Comparison of ENCODE assay signal across 1 cellular context in the genomic region with DNA sequence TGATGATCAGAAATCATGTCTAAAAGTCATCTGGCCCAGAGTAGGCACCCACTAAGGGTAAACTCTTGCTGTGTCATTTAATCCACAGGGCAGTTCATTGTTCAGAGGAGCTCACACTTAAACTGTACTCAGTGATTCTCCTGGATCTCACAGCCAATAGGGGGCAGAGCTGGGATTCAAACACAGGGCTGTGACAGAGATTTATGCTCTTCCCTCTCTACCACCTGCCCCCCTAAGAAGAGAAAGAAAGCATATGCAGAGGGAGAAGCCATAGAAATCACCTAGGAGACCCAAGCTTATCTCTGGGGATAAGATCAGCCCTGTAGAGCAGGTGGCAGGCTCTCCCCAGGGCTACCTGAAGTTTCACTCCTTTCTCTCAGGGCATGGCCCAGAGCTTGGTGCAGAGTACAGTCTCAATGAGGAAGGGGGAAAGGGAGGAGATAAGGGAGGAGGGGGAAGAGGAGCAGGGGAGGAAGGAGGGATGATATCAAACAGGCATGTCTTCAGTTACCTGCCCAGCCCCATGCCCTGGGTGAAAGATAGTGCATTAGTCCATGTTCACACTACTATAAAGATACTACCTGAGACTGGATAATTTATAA.
TF ChIP-seq lines count a peak whose summit lies in the region.

No MANE protein-coding gene starts in this region.

TF ChIP-seq in HepG2, 621 proteins besides CTCF, POLR2A, EP300 and RAD21:
- no peak for TF ChIP-seq NFYB (CRISPR knock-in tag; IDR thresholded peaks at IDR 0.05)
- TF ChIP-seq ZBTB20 (CRISPR knock-in tag; IDR thresholded peaks at IDR 0.05; ENCODE audit: borderline replicate concordance, low read depth) = no peak
- TF ChIP-seq, protein P1, sequence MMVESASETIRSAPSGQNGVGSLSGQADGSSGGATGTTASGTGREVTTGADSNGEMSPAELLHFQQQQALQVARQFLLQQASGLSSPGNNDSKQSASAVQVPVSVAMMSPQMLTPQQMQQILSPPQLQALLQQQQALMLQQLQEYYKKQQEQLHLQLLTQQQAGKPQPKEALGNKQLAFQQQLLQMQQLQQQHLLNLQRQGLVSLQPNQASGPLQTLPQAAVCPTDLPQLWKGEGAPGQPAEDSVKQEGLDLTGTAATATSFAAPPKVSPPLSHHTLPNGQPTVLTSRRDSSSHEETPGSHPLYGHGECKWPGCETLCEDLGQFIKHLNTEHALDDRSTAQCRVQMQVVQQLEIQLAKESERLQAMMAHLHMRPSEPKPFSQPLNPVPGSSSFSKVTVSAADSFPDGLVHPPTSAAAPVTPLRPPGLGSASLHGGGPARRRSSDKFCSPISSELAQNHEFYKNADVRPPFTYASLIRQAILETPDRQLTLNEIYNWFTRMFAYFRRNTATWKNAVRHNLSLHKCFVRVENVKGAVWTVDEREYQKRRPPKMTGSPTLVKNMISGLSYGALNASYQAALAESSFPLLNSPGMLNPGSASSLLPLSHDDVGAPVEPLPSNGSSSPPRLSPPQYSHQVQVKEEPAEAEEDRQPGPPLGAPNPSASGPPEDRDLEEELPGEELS (CRISPR knock-in tag; IDR thresholded peaks at IDR 0.05) = no peak
- TF ChIP-seq, protein P2, sequence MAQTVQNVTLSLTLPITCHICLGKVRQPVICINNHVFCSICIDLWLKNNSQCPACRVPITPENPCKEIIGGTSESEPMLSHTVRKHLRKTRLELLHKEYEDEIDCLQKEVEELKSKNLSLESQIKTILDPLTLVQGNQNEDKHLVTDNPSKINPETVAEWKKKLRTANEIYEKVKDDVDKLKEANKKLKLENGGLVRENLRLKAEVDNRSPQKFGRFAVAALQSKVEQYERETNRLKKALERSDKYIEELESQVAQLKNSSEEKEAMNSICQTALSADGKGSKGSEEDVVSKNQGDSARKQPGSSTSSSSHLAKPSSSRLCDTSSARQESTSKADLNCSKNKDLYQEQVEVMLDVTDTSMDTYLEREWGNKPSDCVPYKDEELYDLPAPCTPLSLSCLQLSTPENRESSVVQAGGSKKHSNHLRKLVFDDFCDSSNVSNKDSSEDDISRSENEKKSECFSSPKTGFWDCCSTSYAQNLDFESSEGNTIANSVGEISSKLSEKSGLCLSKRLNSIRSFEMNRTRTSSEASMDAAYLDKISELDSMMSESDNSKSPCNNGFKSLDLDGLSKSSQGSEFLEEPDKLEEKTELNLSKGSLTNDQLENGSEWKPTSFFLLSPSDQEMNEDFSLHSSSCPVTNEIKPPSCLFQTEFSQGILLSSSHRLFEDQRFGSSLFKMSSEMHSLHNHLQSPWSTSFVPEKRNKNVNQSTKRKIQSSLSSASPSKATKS (CRISPR knock-in tag; IDR thresholded peaks at IDR 0.05) = no peak
- TF ChIP-seq ATRX (CRISPR knock-in tag; IDR thresholded peaks at IDR 0.05; ENCODE audit: borderline replicate concordance) = no peak
- TF ChIP-seq ZNF431 (CRISPR knock-in tag; IDR thresholded peaks at IDR 0.05; ENCODE audit: borderline replicate concordance, low read depth) = no peak
- TF ChIP-seq, protein P3, sequence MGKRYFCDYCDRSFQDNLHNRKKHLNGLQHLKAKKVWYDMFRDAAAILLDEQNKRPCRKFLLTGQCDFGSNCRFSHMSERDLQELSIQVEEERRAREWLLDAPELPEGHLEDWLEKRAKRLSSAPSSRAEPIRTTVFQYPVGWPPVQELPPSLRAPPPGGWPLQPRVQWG (CRISPR knock-in tag; IDR thresholded peaks at IDR 0.05; ENCODE audit: borderline replicate concordance, low read depth) = no peak
- TF ChIP-seq CBX1 (IDR thresholded peaks at IDR 0.05; ENCODE audit: low read depth) = no peak
- no peak for TF ChIP-seq ZNF652 (CRISPR knock-in tag; IDR thresholded peaks at IDR 0.05; ENCODE audit: borderline replicate concordance, low read depth)
